Comparison of ENCODE assay signal across 11 cellular contexts in genomic region chr11:75689861-75690641, GRCh38. TPM values are rescaled to one million over a fixed set of nuclear protein-coding genes. Genes with fewer than 3 reads are reported as not detected.
DNase-seq lines count a peak whose midpoint lies in the region; ATAC-seq and TF ChIP-seq lines count a peak whose summit lies in the region.
"Had no signal": no experiment of that assay in that cellular context is flagged by ENCODE, and none has a peak within 500 bp of the region (broad histone marks: within the 10 kb centered on the region; RNA-seq: fewer than 3 reads in every experiment).

No MANE protein-coding gene starts in this region.

- no peak overlapping the region for H2AFZ ChIP-seq in PC-9

- BruUV-seq in PC-9 (replicated peaks; lab: Mats Ljungman, UMichigan), result no TSS peak

- CTCF ChIA-PET in activated naive CD4-positive, alpha-beta T cell treated with anti-CD3 and anti-CD28 coated beads for 36 hours (lab: Charles Lee), result interaction anchor here (1.0 kb wide), 1 partner anchor 16 kb away, joined by 4 read pairs; no protein-coding TSS in a partner anchor
- CTCF ChIA-PET in activated naive CD4-positive, alpha-beta T cell treated with anti-CD3 and anti-CD28 coated beads, Interleukin-2, amount 10 ng/mL, durations not matched to agents 7 days and 5 days (lab: Charles Lee), result no interaction called here
- CTCF ChIA-PET in PC-9 (lab: Charles Lee), result no interaction called here

- 0 out of 2 replicates have a peak, but pooled peaks cover 3% of the 10 kb centered on the region for H3K27me3 ChIP-seq in PC-9 (ENCODE audit: insufficient read depth, low read depth)

- H3K4me1 Mint-ChIP-seq in activated naive CD4-positive, alpha-beta T cell treated with anti-CD3 and anti-CD28 coated beads for 36 hours (ENCODE audit: low read depth), result peaks cover 14% of the 10 kb centered on the region
- peaks cover 3% of the 10 kb centered on the region for H3K4me1 Mint-ChIP-seq in activated naive CD4-positive, alpha-beta T cell treated with anti-CD3 and anti-CD28 coated beads, Interleukin-2, amount 10 ng/mL, durations not matched to agents 7 days and 5 days
- H3K4me1 Mint-ChIP-seq in stimulated activated naive CD8-positive, alpha-beta T cell treated with anti-CD3 and anti-CD28 coated beads, Interleukin-15, Interleukin-2, amounts not matched to agents 100 ng/mL and 50 ng/mL, for 24 hours (ENCODE audit: low read depth), result peaks cover 31% of the 10 kb centered on the region

- POLR2A ChIA-PET in PC-9 (lab: Charles Lee; ENCODE audit: unreplicated experiment), result no interaction called here

- H3K79me2 ChIP-seq in PC-9 (ENCODE audit: low read depth), result no peaks in the 10 kb centered on the region

- H3K4me2 ChIP-seq in PC-9, result 0 out of 2 replicates have a peak overlapping the region, but pooled peaks have one; percentile 2

- no peak overlapping the region for H3K4me3 Mint-ChIP-seq in activated naive CD4-positive, alpha-beta T cell treated with anti-CD3 and anti-CD28 coated beads for 36 hours
- no peak overlapping the region for H3K4me3 Mint-ChIP-seq in activated naive CD4-positive, alpha-beta T cell treated with anti-CD3 and anti-CD28 coated beads, Interleukin-2, amount 10 ng/mL, durations not matched to agents 7 days and 5 days
- peak overlapping the region; percentile 15 for H3K4me3 Mint-ChIP-seq in stimulated activated naive CD8-positive, alpha-beta T cell treated with anti-CD3 and anti-CD28 coated beads, Interleukin-15, Interleukin-2, amounts not matched to agents 100 ng/mL and 50 ng/mL, for 24 hours

- H3K27ac ChIP-seq in PC-9, result no peak overlapping the region

- no peaks in the 10 kb centered on the region for H4K20me1 ChIP-seq in PC-9 (ENCODE audit: insufficient read depth)

- TF ChIP-seq CTCF in PC-9 (conservative IDR thresholded peaks at IDR 0.05), result no peak

- no peak overlapping the region for H3K4me3 ChIP-seq in PC-9

- H3K27me3 Mint-ChIP-seq in activated naive CD4-positive, alpha-beta T cell treated with anti-CD3 and anti-CD28 coated beads for 36 hours (ENCODE audit: low read depth), result peaks cover 49% of the 10 kb centered on the region
- H3K27me3 Mint-ChIP-seq in activated naive CD4-positive, alpha-beta T cell treated with anti-CD3 and anti-CD28 coated beads, Interleukin-2, amount 10 ng/mL, durations not matched to agents 7 days and 5 days, result peaks cover 52% of the 10 kb centered on the region
- H3K27me3 Mint-ChIP-seq in stimulated activated naive CD8-positive, alpha-beta T cell treated with anti-CD3 and anti-CD28 coated beads, Interleukin-15, Interleukin-2, amounts not matched to agents 100 ng/mL and 50 ng/mL, for 24 hours, result peaks cover 56% of the 10 kb centered on the region

- peak; percentile 84 for ATAC-seq in HG02852 (IDR thresholded peaks at IDR 0.05; ENCODE audit: unreplicated experiment)

- no peaks in the 10 kb centered on the region; the same call in 1 of the 2 replicates for H3F3A ChIP-seq in PC-9 (ENCODE audit: insufficient read depth, low read depth)

- peaks cover 12% of the 10 kb centered on the region for H3K4me1 ChIP-seq in PC-9 (replicated peaks; ENCODE audit: insufficient read depth)

- H3K27ac Mint-ChIP-seq in activated naive CD4-positive, alpha-beta T cell treated with anti-CD3 and anti-CD28 coated beads for 36 hours, result no peak overlapping the region
- no peak overlapping the region for H3K27ac Mint-ChIP-seq in activated naive CD4-positive, alpha-beta T cell treated with anti-CD3 and anti-CD28 coated beads, Interleukin-2, amount 10 ng/mL, durations not matched to agents 7 days and 5 days
- H3K27ac Mint-ChIP-seq in stimulated activated naive CD8-positive, alpha-beta T cell treated with anti-CD3 and anti-CD28 coated beads, Interleukin-15, Interleukin-2, amounts not matched to agents 100 ng/mL and 50 ng/mL, for 24 hours, result peak overlapping the region; percentile 66

- intact Hi-C loops in activated naive CD4-positive, alpha-beta T cell treated with anti-CD3 and anti-CD28 coated beads for 36 hours (cut with micrococcal nuclease), result no loop called here
- intact Hi-C loops in PC-9 (cut with micrococcal nuclease; ENCODE audit: unreplicated experiment), result no loop called here

- DNase-seq in activated naive CD4-positive, alpha-beta T cell treated with anti-CD3 and anti-CD28 coated beads for 36 hours, result peak; percentile 5
- no peak for DNase-seq in activated naive CD4-positive, alpha-beta T cell treated with anti-CD3 and anti-CD28 coated beads, Interleukin-2, amount 10 ng/mL, durations not matched to agents 7 days and 5 days
- DNase-seq in PC-9 (peak in 1 of 2 experiments; percentile 47), LoVo (ENCODE audit: low spot score) (no peak), NCI-H526 treated with DMSO at 0.1 percent for 48 hours (lab: John Stamatoyannopoulos, UW) (no peak), superior temporal gyrus (ENCODE audit: extremely low spot score) (no peak)
- DNase-seq: anterior cingulate cortex, NCI-H1417, T-helper 2 cell had no signal

- H3K9me3 Mint-ChIP-seq in activated naive CD4-positive, alpha-beta T cell treated with anti-CD3 and anti-CD28 coated beads for 36 hours, result peaks cover 17% of the 10 kb centered on the region
- H3K9me3 Mint-ChIP-seq in activated naive CD4-positive, alpha-beta T cell treated with anti-CD3 and anti-CD28 coated beads, Interleukin-2, amount 10 ng/mL, durations not matched to agents 7 days and 5 days, result peaks cover 10% of the 10 kb centered on the region
- peaks cover 16% of the 10 kb centered on the region for H3K9me3 Mint-ChIP-seq in stimulated activated naive CD8-positive, alpha-beta T cell treated with anti-CD3 and anti-CD28 coated beads, Interleukin-15, Interleukin-2, amounts not matched to agents 100 ng/mL and 50 ng/mL, for 24 hours

- H3K36me3 ChIP-seq in PC-9 (ENCODE audit: low read depth), result no peaks in the 10 kb centered on the region

- 0 out of 2 replicates have a peak, but pooled peaks cover 4% of the 10 kb centered on the region for H3K9me2 ChIP-seq in PC-9 (ENCODE audit: insufficient read depth)

- H3K36me3 Mint-ChIP-seq in activated naive CD4-positive, alpha-beta T cell treated with anti-CD3 and anti-CD28 coated beads for 36 hours (ENCODE audit: low read depth), result peaks cover 4% of the 10 kb centered on the region
- peaks cover 3% of the 10 kb centered on the region for H3K36me3 Mint-ChIP-seq in activated naive CD4-positive, alpha-beta T cell treated with anti-CD3 and anti-CD28 coated beads, Interleukin-2, amount 10 ng/mL, durations not matched to agents 7 days and 5 days
- H3K36me3 Mint-ChIP-seq in stimulated activated naive CD8-positive, alpha-beta T cell treated with anti-CD3 and anti-CD28 coated beads, Interleukin-15, Interleukin-2, amounts not matched to agents 100 ng/mL and 50 ng/mL, for 24 hours (ENCODE audit: low read depth), result no peaks in the 10 kb centered on the region

- H3K9me3 ChIP-seq in PC-9 (ENCODE audit: insufficient read depth, low read depth), result peaks cover 5% of the 10 kb centered on the region; the same call in 1 of the 2 replicates

RNA-seq across cellular contexts. Expression of gene MAP6, which starts 21.2 kb away (rescaled TPM):
- not detected for total RNA-seq in activated naive CD4-positive, alpha-beta T cell treated with anti-CD3 and anti-CD28 coated beads for 36 hours
- total RNA-seq in PC-9 (2021), result 0.45 TPM in 1 of 2 replicates, not detected in the other

RNA-seq across cellular contexts. Expression of gene MOGAT2, which starts 27.6 kb away (rescaled TPM):
- not detected for total RNA-seq in activated naive CD4-positive, alpha-beta T cell treated with anti-CD3 and anti-CD28 coated beads for 36 hours
- not detected in 2 replicates for total RNA-seq in PC-9 (2021)
